In the genomic region with DNA sequence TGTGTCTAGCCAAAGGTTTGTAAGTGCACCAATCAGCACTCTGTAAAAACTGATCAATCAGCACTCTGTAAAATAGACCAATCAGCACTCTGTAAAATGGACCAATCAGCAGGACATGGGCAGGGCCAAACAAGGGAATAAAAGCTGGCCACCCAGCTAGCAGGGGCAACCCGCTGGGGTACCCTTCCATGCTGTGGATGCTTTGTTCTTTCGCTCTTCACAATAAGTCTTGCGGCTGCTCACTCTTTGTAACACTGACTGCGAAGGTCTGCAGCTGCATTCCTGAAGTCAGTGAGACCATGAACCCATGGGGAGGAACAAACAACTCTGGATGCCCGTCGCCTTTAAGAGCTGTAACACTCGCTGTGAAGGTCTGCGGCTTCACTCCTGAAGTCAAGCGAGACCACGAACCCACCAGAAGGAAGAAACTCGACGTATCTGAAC, we compare ENCODE assay signal across 2 cellular contexts.
TF ChIP-seq lines count a peak whose summit lies in the region.

No MANE protein-coding gene starts in this region.

TF ChIP-seq in K562, 482 proteins besides CTCF, POLR2A, EP300 and RAD21 (continues in another document):
- TF ChIP-seq ZFX (CRISPR knock-in tag; IDR thresholded peaks at IDR 0.05) (no peak), TEAD2 (tag; IDR thresholded peaks at IDR 0.05) (no peak), ZNF347 (CRISPR knock-in tag; IDR thresholded peaks at IDR 0.05; ENCODE audit: low read depth) (no peak), ATF1 (CRISPR knock-in tag; IDR thresholded peaks at IDR 0.05) (no peak), ATF1 (tag; IDR thresholded peaks at IDR 0.05) (no peak), GTF2F1 (IDR thresholded peaks at IDR 0.05; ENCODE audit: low read depth, low read length) (no peak), MXI1 (IDR thresholded peaks at IDR 0.05; ENCODE audit: low read depth, low read length) (no peak), ZNF316 (IDR thresholded peaks at IDR 0.05) (peak; percentile 88), PML (IDR thresholded peaks at IDR 0.05; ENCODE audit: low read length) (no peak), RNF2 (IDR thresholded peaks at IDR 0.05) (no peak), HOMEZ (CRISPR knock-in tag; IDR thresholded peaks at IDR 0.05) (no peak), STAG1 (CRISPR knock-in tag; IDR thresholded peaks at IDR 0.05; ENCODE audit: borderline replicate concordance) (no peak), MAFG (tag; conservative IDR thresholded peaks at IDR 0.05) (peak; percentile 40; the same call in 1 of the 2 replicates), ZNF384 (IDR thresholded peaks at IDR 0.05; ENCODE audit: low read depth, low read length) (no peak), PHF8 (IDR thresholded peaks at IDR 0.05; ENCODE audit: borderline replicate concordance, low read length) (no peak), ZNF740 (CRISPR knock-in tag; IDR thresholded peaks at IDR 0.05) (no peak), ZNF740 (tag; IDR thresholded peaks at IDR 0.05) (no peak), KLF1 (tag; IDR thresholded peaks at IDR 0.05) (no peak), C11orf30 (IDR thresholded peaks at IDR 0.05; ENCODE audit: low read depth) (peak; percentile 70), NFYB (IDR thresholded peaks at IDR 0.05; ENCODE audit: extremely low read depth, insufficient read length) (peak; percentile 67), ZNF311 (CRISPR knock-in tag; IDR thresholded peaks at IDR 0.05) (no peak), RBM25 (IDR thresholded peaks at IDR 0.05; ENCODE audit: low read depth, low read length, severe bottlenecking) (peak; percentile 7), ZNF24 (IDR thresholded peaks at IDR 0.05) (no peak)

TF ChIP-seq in SK-N-SH treated with all-trans-retinoic acid at 6 μM for 48 hours, 23 proteins besides CTCF, POLR2A, EP300 and RAD21:
- TF ChIP-seq, protein P1, sequence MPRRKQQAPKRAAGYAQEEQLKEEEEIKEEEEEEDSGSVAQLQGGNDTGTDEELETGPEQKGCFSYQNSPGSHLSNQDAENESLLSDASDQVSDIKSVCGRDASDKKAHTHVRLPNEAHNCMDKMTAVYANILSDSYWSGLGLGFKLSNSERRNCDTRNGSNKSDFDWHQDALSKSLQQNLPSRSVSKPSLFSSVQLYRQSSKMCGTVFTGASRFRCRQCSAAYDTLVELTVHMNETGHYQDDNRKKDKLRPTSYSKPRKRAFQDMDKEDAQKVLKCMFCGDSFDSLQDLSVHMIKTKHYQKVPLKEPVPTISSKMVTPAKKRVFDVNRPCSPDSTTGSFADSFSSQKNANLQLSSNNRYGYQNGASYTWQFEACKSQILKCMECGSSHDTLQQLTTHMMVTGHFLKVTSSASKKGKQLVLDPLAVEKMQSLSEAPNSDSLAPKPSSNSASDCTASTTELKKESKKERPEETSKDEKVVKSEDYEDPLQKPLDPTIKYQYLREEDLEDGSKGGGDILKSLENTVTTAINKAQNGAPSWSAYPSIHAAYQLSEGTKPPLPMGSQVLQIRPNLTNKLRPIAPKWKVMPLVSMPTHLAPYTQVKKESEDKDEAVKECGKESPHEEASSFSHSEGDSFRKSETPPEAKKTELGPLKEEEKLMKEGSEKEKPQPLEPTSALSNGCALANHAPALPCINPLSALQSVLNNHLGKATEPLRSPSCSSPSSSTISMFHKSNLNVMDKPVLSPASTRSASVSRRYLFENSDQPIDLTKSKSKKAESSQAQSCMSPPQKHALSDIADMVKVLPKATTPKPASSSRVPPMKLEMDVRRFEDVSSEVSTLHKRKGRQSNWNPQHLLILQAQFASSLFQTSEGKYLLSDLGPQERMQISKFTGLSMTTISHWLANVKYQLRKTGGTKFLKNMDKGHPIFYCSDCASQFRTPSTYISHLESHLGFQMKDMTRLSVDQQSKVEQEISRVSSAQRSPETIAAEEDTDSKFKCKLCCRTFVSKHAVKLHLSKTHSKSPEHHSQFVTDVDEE (CRISPR knock-in tag; IDR thresholded peaks at IDR 0.05), result no peak
- TF ChIP-seq, protein P2, sequence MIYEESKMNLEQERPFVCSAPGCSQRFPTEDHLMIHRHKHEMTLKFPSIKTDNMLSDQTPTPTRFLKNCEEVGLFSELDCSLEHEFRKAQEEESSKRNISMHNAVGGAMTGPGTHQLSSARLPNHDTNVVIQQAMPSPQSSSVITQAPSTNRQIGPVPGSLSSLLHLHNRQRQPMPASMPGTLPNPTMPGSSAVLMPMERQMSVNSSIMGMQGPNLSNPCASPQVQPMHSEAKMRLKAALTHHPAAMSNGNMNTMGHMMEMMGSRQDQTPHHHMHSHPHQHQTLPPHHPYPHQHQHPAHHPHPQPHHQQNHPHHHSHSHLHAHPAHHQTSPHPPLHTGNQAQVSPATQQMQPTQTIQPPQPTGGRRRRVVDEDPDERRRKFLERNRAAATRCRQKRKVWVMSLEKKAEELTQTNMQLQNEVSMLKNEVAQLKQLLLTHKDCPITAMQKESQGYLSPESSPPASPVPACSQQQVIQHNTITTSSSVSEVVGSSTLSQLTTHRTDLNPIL (CRISPR knock-in tag; IDR thresholded peaks at IDR 0.05; ENCODE audit: low read depth), result no peak
